ENCODE assay signal across 12 cellular contexts in the genomic region with DNA sequence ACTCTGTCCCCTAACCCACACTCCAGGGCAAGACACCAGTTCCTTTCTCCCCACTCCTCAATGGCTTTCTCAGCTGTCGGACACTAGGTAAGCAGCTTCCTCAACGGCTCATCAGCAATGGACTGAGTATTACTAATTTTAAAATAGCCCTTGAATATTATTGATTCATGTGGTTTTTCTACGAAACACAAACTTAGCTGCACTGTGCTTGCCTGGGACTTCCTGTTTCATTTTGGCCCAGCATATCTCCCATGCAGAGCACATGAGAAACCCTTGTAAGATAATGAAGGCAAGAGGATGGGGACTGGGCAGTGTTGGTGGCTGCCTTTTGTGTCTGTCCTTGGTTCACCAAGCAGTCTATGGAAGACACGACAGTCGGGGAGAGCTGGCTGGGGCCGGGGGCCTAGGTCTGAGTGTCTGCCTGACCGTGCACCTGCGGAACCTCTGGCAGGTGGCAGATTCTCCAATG. TPM values are rescaled to one million over a fixed set of nuclear protein-coding genes. Genes with fewer than 3 reads are reported as not detected.
DNase-seq lines count a peak whose midpoint lies in the region; ATAC-seq, FAIRE-seq and TF ChIP-seq lines count a peak whose summit lies in the region.
"Had no signal": no experiment of that assay in that cellular context is flagged by ENCODE, and none has a peak within 500 bp of the region (broad histone marks: within the 10 kb centered on the region; RNA-seq: fewer than 3 reads in every experiment).

No MANE protein-coding gene starts in this region.

- no peak overlapping the region for H3K27ac ChIP-seq in CD8-positive, alpha-beta T cell (ENCODE audit: low read depth, low read length)
- peak overlapping the region in 1 of 10 donors; percentile 40 for H3K27ac ChIP-seq in heart right ventricle
- H3K27ac ChIP-seq: parathyroid adenoma had no signal

- no peak for TF ChIP-seq CTCF in CD8-positive, alpha-beta T cell (IDR thresholded peaks at IDR 0.05)
- no peak for TF ChIP-seq CTCF in heart right ventricle (IDR thresholded peaks at IDR 0.05)

- no peaks in the 10 kb centered on the region for H3K9me3 Mint-ChIP-seq in CD8-positive, alpha-beta T cell

- peak; percentile 38 for ATAC-seq in CD8-positive, alpha-beta T cell
- ATAC-seq in HG03045 (IDR thresholded peaks at IDR 0.05; ENCODE audit: unreplicated experiment) (peak; percentile 71), T-helper 17 cell (peak; percentile 64), heart right ventricle (no peak)

- H3K36me3 Mint-ChIP-seq in CD8-positive, alpha-beta T cell, result peaks cover 4% of the 10 kb centered on the region
- peaks cover 2% of the 10 kb centered on the region for H3K36me3 Mint-ChIP-seq in T-helper 17 cell (ENCODE audit: low read depth)

- no peak overlapping the region for H3K4me3 ChIP-seq in CD8-positive, alpha-beta T cell (ENCODE audit: low read depth, low read length)
- H3K4me3 ChIP-seq in heart right ventricle, result no peak overlapping the region
- H3K4me3 ChIP-seq: testis had no signal

- H3K27me3 ChIP-seq in CD8-positive, alpha-beta T cell (ENCODE audit: insufficient read depth, low read length), result no peaks in the 10 kb centered on the region
- H3K27me3 ChIP-seq in heart right ventricle, result peaks cover 0 to 17% (median 0%) of the 10 kb centered on the region in 7 donors
- H3K27me3 ChIP-seq: testis had no signal

- POLR2A ChIA-PET in CD8-positive, alpha-beta T cell (lab: Charles Lee), result no interaction called here

- peaks cover 18% of the 10 kb centered on the region for H3K4me1 Mint-ChIP-seq in CD8-positive, alpha-beta T cell (ENCODE audit: low read depth)
- H3K4me1 Mint-ChIP-seq in T-helper 17 cell, result peaks cover 28% of the 10 kb centered on the region

- peak overlapping the region; percentile 20 for H3K4me3 Mint-ChIP-seq in CD8-positive, alpha-beta T cell
- H3K4me3 Mint-ChIP-seq in T-helper 17 cell, result peak overlapping the region; percentile 63

- intact Hi-C loops in CD8-positive, alpha-beta T cell (cut with DNase I, micrococcal nuclease), result no loop called here
- intact Hi-C loops in heart right ventricle (cut with DNase I), result no loop called here

- peak; percentile 98 for FAIRE-seq in GM19239 (lab: Jason Lieb, UNC)
- FAIRE-seq: G401.6 had no signal

- peak overlapping the region; percentile 52 for H3K27ac Mint-ChIP-seq in CD8-positive, alpha-beta T cell
- peak overlapping the region; percentile 85 for H3K27ac Mint-ChIP-seq in T-helper 17 cell

- 88 to 93% methylated on average over 8 of the region's 8 CpGs for WGBS in heart right ventricle, 2 donors

- H3K9me3 ChIP-seq in CD8-positive, alpha-beta T cell (ENCODE audit: low read length), result no peaks in the 10 kb centered on the region
- H3K9me3 ChIP-seq in T-helper 17 cell (ENCODE audit: control insufficient read depth, low read length, poor library complexity, severe bottlenecking), result no peaks in the 10 kb centered on the region
- no peaks in the 10 kb centered on the region for H3K9me3 ChIP-seq in heart right ventricle
- H3K9me3 ChIP-seq: testis had no signal

- no peaks in the 10 kb centered on the region for H3K36me3 ChIP-seq in CD8-positive, alpha-beta T cell (ENCODE audit: insufficient read depth, low read length)
- no peaks in the 10 kb centered on the region for H3K36me3 ChIP-seq in heart right ventricle

- CTCF ChIA-PET in CD8-positive, alpha-beta T cell (lab: Charles Lee), result interaction anchor here (0.6 to 1.7 kb wide), 2 partner anchors 83 to 117 kb away, joined by 3 to 10 read pairs; no protein-coding TSS in a partner anchor

- H3K27me3 Mint-ChIP-seq in CD8-positive, alpha-beta T cell (ENCODE audit: low read depth), result no peaks in the 10 kb centered on the region
- H3K27me3 Mint-ChIP-seq in T-helper 17 cell, result no peaks in the 10 kb centered on the region

- DNase-seq in CD8-positive, alpha-beta T cell, result no peak
- DNase-seq in GM19239 (ENCODE audit: insufficient read length, low spot score) (peak; percentile 54), T-helper 17 cell (no peak), cerebellar cortex (ENCODE audit: low spot score) (no peak), heart right ventricle (no peak)
- DNase-seq in stimulated activated CD4-positive, alpha-beta T cell treated with anti-CD3 and anti-CD28 coated beads, Interleukin-2, amount 100 ng/mL, for 24 hours, result no peak
- DNase-seq in stimulated activated CD8-positive, alpha-beta memory T cell treated with anti-CD3 and anti-CD28 coated beads, Interleukin-4, amount 100 ng/mL, for 48 hours, result no peak
- DNase-seq: NCI-H1417 treated with DMSO at 0.1 percent for 48 hours had no signal

- H3K4me1 ChIP-seq in CD8-positive, alpha-beta T cell (ENCODE audit: insufficient read depth, low read length), result peaks cover 14% of the 10 kb centered on the region
- H3K4me1 ChIP-seq in heart right ventricle, result peaks cover 0 to 20% (median 7%) of the 10 kb centered on the region in 9 donors

RNA-seq across cellular contexts. Expression of a gene that starts 48.9 kb away (rescaled TPM):
- total RNA-seq in CD8-positive, alpha-beta T cell, result 10 to 100 TPM; 93.1 to 98.9 TPM
- total RNA-seq in T-helper 17 cell (100 to 1,000 TPM; 245 to 340 TPM), heart right ventricle (10 to 100 TPM in 7 of 10 donors, 1 to 10 TPM in 3; 7.1 to 44.3 (median 12.1) TPM)
- 10 to 100 TPM in 1 of 2 donors, 1 to 10 TPM in 1; 7.3 to 26.8 TPM for polyA plus RNA-seq in heart right ventricle

Comparison
In these comparisons a context has a peak if more than half of its experiments do, and no peak if none do; other contexts are left out.
1. ATAC-seq: peak in CD8-positive, alpha-beta T cell (single experiment), HG03045 (single experiment) and T-helper 17 cell (single experiment); none in heart right ventricle (0 of 8).